Comparison of ENCODE assay signal across 13 cellular contexts in genomic region chr15:63800739-63801138, GRCh38.
"Had no signal": no experiment of that assay in that cellular context is flagged by ENCODE, and none has a peak within 500 bp of the region (broad histone marks: within the 10 kb centered on the region; RNA-seq: fewer than 3 reads in every experiment).

No MANE protein-coding gene starts in this region.

- H3K27me3 ChIP-seq: brain microvascular endothelial cell, right atrium auricular region had no signal

- H3K4me1 ChIP-seq: prostate gland had no signal

- ATAC-seq: naive thymus-derived CD8-positive, alpha-beta T cell had no signal

- H3K27ac Mint-ChIP-seq: activated naive CD4-positive, alpha-beta T cell treated with anti-CD3 and anti-CD28 coated beads for 36 hours had no signal

- H3K9me3 ChIP-seq: lower lobe of right lung, prostate gland, right atrium auricular region, thoracic aorta had no signal

- H3K4me3 ChIP-seq: coronary artery, lower lobe of right lung, prostate gland, right atrium auricular region, thoracic aorta had no signal

- H3K36me3 ChIP-seq: brain microvascular endothelial cell, lower lobe of right lung, prostate gland, right atrium auricular region, thoracic aorta had no signal

- H3K9me3 Mint-ChIP-seq: central memory CD8-positive, alpha-beta T cell had no signal

- H3K4me3 Mint-ChIP-seq: activated naive CD4-positive, alpha-beta T cell treated with anti-CD3 and anti-CD28 coated beads for 36 hours; central memory CD8-positive, alpha-beta T cell had no signal

- H3K27ac ChIP-seq: brain microvascular endothelial cell, coronary artery, lower lobe of right lung, prostate gland, right atrium auricular region, thoracic aorta had no signal

- DNase-seq: activated naive CD4-positive, alpha-beta T cell treated with anti-CD3 and anti-CD28 coated beads for 36 hours; aorta; brain microvascular endothelial cell; head of caudate nucleus; lower lobe of right lung; naive thymus-derived CD8-positive, alpha-beta T cell; T-helper 1 cell; T-helper 9 cell had no signal

- H3K27me3 Mint-ChIP-seq: central memory CD8-positive, alpha-beta T cell; naive thymus-derived CD8-positive, alpha-beta T cell had no signal
